ENCODE assay signal across 13 cellular contexts in genomic region chr4:53788011-53788410, GRCh38.
"Had no signal": no experiment of that assay in that cellular context is flagged by ENCODE, and none has a peak within 500 bp of the region (broad histone marks: within the 10 kb centered on the region; RNA-seq: fewer than 3 reads in every experiment).

No MANE protein-coding gene starts in this region.

- H3K36me3 ChIP-seq: colonic mucosa, gastrocnemius medialis had no signal

- ATAC-seq: gastrocnemius medialis, left ventricle myocardium superior had no signal

- H3K79me2 ChIP-seq: hepatocyte had no signal

- H2AFZ ChIP-seq: hepatocyte had no signal

- H3K4me1 ChIP-seq: colonic mucosa, gastrocnemius medialis had no signal

- H3K27me3 ChIP-seq: colonic mucosa, gastrocnemius medialis, hepatocyte had no signal

- H3K27ac ChIP-seq: colonic mucosa, gastrocnemius medialis, hepatocyte had no signal

- H3K4me2 ChIP-seq: hepatocyte had no signal

- H3K4me3 ChIP-seq: colonic mucosa, gastrocnemius medialis, hepatocyte had no signal

- DNase-seq: activated B cell treated with CpG ODN at 0.5 μM for 24 hours; activated CD4-positive, alpha-beta T cell treated with anti-CD3 and anti-CD28 coated beads, Interleukin-2, amount 50 U/mL, for 1 hour; activated effector memory CD4-positive, alpha-beta T cell treated with Interleukin-2 at 50 U/mL for 16 hours; activated T-cell treated with anti-CD3 and anti-CD28 coated beads, Interleukin-2, amount 50 U/mL, for 1 hour; caudate nucleus; colonic mucosa; gastrocnemius medialis; kidney; left ventricle myocardium superior; mesendoderm; stimulated activated CD4-positive, alpha-beta T cell treated with anti-CD3 and anti-CD28 coated beads, Interleukin-4, amount 100 ng/mL, for 1 hour; stimulated activated CD8-positive, alpha-beta memory T cell treated with anti-CD3 and anti-CD28 coated beads, Interleukin-4, amount 100 ng/mL, for 48 hours had no signal

- H3K9me3 ChIP-seq: colonic mucosa, gastrocnemius medialis had no signal
